Comparison of ENCODE assay signal across 1 cellular context in the genomic region with DNA sequence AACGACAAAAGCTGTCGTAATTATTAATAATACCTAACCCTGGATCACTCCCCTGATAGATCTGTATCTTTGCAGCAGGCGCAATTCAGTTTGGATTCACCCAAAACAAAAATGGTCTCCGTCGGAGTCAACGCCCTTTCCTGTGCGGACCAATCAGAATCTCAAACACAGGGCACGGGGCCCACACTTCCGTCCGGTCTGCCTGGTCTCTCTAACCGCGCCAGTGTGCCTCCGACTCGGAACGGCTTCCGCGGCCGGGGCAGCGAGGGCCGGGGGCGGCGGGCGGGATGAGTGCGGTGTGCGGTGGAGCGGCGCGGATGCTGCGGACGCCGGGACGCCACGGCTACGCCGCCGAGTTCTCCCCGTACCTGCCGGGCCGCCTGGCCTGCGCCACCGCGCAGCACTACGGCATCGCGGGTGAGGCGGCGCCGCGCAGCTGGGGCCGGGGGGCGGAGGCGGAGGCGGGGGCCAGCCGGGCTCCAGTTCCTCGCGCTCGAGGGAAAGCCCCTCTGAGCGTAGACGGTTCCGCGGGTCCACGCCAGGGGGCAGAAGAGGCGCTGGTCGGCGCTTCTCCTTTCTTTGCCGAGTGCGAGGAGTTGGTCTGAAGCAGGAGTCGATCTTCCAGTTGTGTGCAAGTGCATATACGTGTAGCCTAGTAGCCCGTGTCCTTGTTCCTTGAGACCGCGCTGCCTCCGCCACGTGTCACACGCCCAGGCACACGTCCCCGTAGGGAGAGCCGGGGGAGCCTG.
TF ChIP-seq lines count a peak whose summit lies in the region.

A gene with protein sequence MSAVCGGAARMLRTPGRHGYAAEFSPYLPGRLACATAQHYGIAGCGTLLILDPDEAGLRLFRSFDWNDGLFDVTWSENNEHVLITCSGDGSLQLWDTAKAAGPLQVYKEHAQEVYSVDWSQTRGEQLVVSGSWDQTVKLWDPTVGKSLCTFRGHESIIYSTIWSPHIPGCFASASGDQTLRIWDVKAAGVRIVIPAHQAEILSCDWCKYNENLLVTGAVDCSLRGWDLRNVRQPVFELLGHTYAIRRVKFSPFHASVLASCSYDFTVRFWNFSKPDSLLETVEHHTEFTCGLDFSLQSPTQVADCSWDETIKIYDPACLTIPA (plus strand): TSS at position 214 of the 749 bp plus-strand sequence. CDS start 74 bp downstream, at position 288.

TF ChIP-seq in HEK293, 187 proteins besides CTCF, POLR2A, EP300 and RAD21 (continues in another document):
- TF ChIP-seq ZNF341 (tag by site-specific recombination; IDR thresholded peaks at IDR 0.05; ENCODE audit: low read depth) = no peak; the same call in 1 of the 2 replicates
- TF ChIP-seq KLF16 (tag by site-specific recombination; IDR thresholded peaks at IDR 0.05) = 0 out of 2 replicates have a peak, but pooled peaks have one; percentile 47
- TF ChIP-seq ZNF169 (tag by site-specific recombination; IDR thresholded peaks at IDR 0.05) = no peak
- peak; percentile 55 for TF ChIP-seq SP3 (tag by site-specific recombination; IDR thresholded peaks at IDR 0.05)
- TF ChIP-seq ZNF324 (tag by site-specific recombination; IDR thresholded peaks at IDR 0.05) = no peak
- no peak for TF ChIP-seq ZBTB7A (tag by site-specific recombination; IDR thresholded peaks at IDR 0.05; ENCODE audit: low read depth)
- no peak for TF ChIP-seq ZNF248 (tag by site-specific recombination; IDR thresholded peaks at IDR 0.05)
- TF ChIP-seq ZNF140 (tag by site-specific recombination; IDR thresholded peaks at IDR 0.05) = 0 out of 2 replicates have a peak, but pooled peaks have one; percentile 22
- no peak for TF ChIP-seq ZNF292 (tag by site-specific recombination; IDR thresholded peaks at IDR 0.05; ENCODE audit: borderline replicate concordance, low read depth)
- TF ChIP-seq ZNF19 (tag by site-specific recombination; IDR thresholded peaks at IDR 0.05; ENCODE audit: low read depth) = no peak
- TF ChIP-seq, protein P1, sequence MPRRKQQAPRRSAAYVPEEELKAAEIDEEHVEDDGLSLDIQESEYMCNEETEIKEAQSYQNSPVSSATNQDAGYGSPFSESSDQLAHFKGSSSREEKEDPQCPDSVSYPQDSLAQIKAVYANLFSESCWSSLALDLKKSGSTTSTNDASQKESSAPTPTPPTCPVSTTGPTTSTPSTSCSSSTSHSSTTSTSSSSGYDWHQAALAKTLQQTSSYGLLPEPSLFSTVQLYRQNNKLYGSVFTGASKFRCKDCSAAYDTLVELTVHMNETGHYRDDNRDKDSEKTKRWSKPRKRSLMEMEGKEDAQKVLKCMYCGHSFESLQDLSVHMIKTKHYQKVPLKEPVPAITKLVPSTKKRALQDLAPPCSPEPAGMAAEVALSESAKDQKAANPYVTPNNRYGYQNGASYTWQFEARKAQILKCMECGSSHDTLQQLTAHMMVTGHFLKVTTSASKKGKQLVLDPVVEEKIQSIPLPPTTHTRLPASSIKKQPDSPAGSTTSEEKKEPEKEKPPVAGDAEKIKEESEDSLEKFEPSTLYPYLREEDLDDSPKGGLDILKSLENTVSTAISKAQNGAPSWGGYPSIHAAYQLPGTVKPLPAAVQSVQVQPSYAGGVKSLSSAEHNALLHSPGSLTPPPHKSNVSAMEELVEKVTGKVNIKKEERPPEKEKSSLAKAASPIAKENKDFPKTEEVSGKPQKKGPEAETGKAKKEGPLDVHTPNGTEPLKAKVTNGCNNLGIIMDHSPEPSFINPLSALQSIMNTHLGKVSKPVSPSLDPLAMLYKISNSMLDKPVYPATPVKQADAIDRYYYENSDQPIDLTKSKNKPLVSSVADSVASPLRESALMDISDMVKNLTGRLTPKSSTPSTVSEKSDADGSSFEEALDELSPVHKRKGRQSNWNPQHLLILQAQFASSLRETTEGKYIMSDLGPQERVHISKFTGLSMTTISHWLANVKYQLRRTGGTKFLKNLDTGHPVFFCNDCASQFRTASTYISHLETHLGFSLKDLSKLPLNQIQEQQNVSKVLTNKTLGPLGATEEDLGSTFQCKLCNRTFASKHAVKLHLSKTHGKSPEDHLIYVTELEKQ (tag by site-specific recombination; IDR thresholded peaks at IDR 0.05; ENCODE audit: borderline replicate concordance) = no peak
- TF ChIP-seq BCL11A (tag by site-specific recombination; IDR thresholded peaks at IDR 0.05; ENCODE audit: low read depth) = no peak
- no peak for TF ChIP-seq ZNF510 (tag by site-specific recombination; IDR thresholded peaks at IDR 0.05; ENCODE audit: insufficient replicate concordance)
- no peak for TF ChIP-seq ZXDB (tag by site-specific recombination; IDR thresholded peaks at IDR 0.05)
- peak; percentile 60 for TF ChIP-seq ZBTB17 (tag by site-specific recombination; IDR thresholded peaks at IDR 0.05)
- 0 out of 2 replicates have a peak, but pooled peaks have one; percentile 52 for TF ChIP-seq ZBTB48 (tag by site-specific recombination; IDR thresholded peaks at IDR 0.05)
- no peak for TF ChIP-seq ZBTB21 (tag by site-specific recombination; IDR thresholded peaks at IDR 0.05)
- TF ChIP-seq SP2 (tag by site-specific recombination; IDR thresholded peaks at IDR 0.05) = peak; percentile 81
- TF ChIP-seq ZNF2 (tag by site-specific recombination; IDR thresholded peaks at IDR 0.05) = no peak
- no peak for TF ChIP-seq FEZF1 (tag by site-specific recombination; IDR thresholded peaks at IDR 0.05)
- TF ChIP-seq SALL2 (tag by site-specific recombination; IDR thresholded peaks at IDR 0.05; ENCODE audit: borderline replicate concordance) = no peak
- TF ChIP-seq ZSCAN16 (tag by site-specific recombination; IDR thresholded peaks at IDR 0.05) = no peak
- TF ChIP-seq, protein P2, sequence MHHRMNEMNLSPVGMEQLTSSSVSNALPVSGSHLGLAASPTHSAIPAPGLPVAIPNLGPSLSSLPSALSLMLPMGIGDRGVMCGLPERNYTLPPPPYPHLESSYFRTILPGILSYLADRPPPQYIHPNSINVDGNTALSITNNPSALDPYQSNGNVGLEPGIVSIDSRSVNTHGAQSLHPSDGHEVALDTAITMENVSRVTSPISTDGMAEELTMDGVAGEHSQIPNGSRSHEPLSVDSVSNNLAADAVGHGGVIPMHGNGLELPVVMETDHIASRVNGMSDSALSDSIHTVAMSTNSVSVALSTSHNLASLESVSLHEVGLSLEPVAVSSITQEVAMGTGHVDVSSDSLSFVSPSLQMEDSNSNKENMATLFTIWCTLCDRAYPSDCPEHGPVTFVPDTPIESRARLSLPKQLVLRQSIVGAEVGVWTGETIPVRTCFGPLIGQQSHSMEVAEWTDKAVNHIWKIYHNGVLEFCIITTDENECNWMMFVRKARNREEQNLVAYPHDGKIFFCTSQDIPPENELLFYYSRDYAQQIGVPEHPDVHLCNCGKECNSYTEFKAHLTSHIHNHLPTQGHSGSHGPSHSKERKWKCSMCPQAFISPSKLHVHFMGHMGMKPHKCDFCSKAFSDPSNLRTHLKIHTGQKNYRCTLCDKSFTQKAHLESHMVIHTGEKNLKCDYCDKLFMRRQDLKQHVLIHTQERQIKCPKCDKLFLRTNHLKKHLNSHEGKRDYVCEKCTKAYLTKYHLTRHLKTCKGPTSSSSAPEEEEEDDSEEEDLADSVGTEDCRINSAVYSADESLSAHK (tag by site-specific recombination; IDR thresholded peaks at IDR 0.05) = no peak
- TF ChIP-seq, protein P3, sequence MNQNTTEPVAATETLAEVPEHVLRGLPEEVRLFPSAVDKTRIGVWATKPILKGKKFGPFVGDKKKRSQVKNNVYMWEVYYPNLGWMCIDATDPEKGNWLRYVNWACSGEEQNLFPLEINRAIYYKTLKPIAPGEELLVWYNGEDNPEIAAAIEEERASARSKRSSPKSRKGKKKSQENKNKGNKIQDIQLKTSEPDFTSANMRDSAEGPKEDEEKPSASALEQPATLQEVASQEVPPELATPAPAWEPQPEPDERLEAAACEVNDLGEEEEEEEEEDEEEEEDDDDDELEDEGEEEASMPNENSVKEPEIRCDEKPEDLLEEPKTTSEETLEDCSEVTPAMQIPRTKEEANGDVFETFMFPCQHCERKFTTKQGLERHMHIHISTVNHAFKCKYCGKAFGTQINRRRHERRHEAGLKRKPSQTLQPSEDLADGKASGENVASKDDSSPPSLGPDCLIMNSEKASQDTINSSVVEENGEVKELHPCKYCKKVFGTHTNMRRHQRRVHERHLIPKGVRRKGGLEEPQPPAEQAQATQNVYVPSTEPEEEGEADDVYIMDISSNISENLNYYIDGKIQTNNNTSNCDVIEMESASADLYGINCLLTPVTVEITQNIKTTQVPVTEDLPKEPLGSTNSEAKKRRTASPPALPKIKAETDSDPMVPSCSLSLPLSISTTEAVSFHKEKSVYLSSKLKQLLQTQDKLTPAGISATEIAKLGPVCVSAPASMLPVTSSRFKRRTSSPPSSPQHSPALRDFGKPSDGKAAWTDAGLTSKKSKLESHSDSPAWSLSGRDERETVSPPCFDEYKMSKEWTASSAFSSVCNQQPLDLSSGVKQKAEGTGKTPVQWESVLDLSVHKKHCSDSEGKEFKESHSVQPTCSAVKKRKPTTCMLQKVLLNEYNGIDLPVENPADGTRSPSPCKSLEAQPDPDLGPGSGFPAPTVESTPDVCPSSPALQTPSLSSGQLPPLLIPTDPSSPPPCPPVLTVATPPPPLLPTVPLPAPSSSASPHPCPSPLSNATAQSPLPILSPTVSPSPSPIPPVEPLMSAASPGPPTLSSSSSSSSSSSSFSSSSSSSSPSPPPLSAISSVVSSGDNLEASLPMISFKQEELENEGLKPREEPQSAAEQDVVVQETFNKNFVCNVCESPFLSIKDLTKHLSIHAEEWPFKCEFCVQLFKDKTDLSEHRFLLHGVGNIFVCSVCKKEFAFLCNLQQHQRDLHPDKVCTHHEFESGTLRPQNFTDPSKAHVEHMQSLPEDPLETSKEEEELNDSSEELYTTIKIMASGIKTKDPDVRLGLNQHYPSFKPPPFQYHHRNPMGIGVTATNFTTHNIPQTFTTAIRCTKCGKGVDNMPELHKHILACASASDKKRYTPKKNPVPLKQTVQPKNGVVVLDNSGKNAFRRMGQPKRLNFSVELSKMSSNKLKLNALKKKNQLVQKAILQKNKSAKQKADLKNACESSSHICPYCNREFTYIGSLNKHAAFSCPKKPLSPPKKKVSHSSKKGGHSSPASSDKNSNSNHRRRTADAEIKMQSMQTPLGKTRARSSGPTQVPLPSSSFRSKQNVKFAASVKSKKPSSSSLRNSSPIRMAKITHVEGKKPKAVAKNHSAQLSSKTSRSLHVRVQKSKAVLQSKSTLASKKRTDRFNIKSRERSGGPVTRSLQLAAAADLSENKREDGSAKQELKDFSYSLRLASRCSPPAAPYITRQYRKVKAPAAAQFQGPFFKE (tag by site-specific recombination; IDR thresholded peaks at IDR 0.05; ENCODE audit: borderline replicate concordance) = no peak
- TF ChIP-seq ZNF660 (tag by site-specific recombination; IDR thresholded peaks at IDR 0.05) = 0 out of 2 replicates have a peak, but pooled peaks have one; percentile 78
- no peak for TF ChIP-seq ZNF707 (tag by site-specific recombination; IDR thresholded peaks at IDR 0.05)
- TF ChIP-seq ZNF202 (tag by site-specific recombination; IDR thresholded peaks at IDR 0.05; ENCODE audit: borderline replicate concordance) = no peak
- peak; percentile 31; the same call in 1 of the 2 replicates for TF ChIP-seq IKZF3 (tag by site-specific recombination; IDR thresholded peaks at IDR 0.05)
- TF ChIP-seq ZBTB20 (tag by site-specific recombination; IDR thresholded peaks at IDR 0.05) = peak; percentile 97
- no peak for TF ChIP-seq ZBTB1 (tag by site-specific recombination; IDR thresholded peaks at IDR 0.05)
- no peak for TF ChIP-seq ZNF776 (tag by site-specific recombination; IDR thresholded peaks at IDR 0.05; ENCODE audit: borderline replicate concordance)
- no peak for TF ChIP-seq ZNF366 (tag by site-specific recombination; conservative IDR thresholded peaks at IDR 0.05)
- no peak for TF ChIP-seq ZIC2 (tag by site-specific recombination; IDR thresholded peaks at IDR 0.05)
- no peak for TF ChIP-seq ZNF670 (tag by site-specific recombination; IDR thresholded peaks at IDR 0.05; ENCODE audit: low read depth)
- no peak for TF ChIP-seq ZNF221 (tag by site-specific recombination; IDR thresholded peaks at IDR 0.05; ENCODE audit: borderline replicate concordance)
- no peak for TF ChIP-seq SETDB1 (IDR thresholded peaks at IDR 0.05; ENCODE audit: insufficient read length, low read length)
- TF ChIP-seq, protein P4, sequence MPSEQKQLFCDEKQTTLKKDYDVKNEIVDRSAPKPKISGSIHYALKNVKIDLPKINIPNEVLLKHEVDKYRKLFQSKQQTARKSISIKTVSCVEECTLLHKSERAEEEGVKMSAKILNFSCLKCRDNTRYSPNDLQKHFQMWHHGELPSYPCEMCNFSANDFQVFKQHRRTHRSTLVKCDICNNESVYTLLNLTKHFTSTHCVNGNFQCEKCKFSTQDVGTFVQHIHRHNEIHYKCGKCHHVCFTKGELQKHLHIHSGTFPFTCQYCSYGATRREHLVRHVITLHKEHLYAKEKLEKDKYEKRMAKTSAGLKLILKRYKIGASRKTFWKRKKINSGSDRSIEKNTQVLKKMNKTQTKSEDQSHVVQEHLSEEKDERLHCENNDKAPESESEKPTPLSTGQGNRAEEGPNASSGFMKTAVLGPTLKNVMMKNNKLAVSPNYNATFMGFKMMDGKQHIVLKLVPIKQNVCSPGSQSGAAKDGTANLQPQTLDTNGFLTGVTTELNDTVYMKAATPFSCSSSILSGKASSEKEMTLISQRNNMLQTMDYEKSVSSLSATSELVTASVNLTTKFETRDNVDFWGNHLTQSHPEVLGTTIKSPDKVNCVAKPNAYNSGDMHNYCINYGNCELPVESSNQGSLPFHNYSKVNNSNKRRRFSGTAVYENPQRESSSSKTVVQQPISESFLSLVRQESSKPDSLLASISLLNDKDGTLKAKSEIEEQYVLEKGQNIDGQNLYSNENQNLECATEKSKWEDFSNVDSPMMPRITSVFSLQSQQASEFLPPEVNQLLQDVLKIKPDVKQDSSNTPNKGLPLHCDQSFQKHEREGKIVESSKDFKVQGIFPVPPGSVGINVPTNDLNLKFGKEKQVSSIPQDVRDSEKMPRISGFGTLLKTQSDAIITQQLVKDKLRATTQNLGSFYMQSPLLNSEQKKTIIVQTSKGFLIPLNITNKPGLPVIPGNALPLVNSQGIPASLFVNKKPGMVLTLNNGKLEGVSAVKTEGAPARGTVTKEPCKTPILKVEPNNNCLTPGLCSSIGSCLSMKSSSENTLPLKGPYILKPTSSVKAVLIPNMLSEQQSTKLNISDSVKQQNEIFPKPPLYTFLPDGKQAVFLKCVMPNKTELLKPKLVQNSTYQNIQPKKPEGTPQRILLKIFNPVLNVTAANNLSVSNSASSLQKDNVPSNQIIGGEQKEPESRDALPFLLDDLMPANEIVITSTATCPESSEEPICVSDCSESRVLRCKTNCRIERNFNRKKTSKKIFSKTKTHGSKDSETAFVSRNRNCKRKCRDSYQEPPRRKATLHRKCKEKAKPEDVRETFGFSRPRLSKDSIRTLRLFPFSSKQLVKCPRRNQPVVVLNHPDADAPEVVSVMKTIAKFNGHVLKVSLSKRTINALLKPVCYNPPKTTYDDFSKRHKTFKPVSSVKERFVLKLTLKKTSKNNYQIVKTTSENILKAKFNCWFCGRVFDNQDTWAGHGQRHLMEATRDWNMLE (tag by site-specific recombination; conservative IDR thresholded peaks at IDR 0.05; ENCODE audit: low read depth) = peak; percentile 85
- TF ChIP-seq ZNF10 (tag by site-specific recombination; IDR thresholded peaks at IDR 0.05) = peak; percentile 29; the same call in 1 of the 2 replicates
- no peak; the same call in 1 of the 2 replicates for TF ChIP-seq ZNF600 (tag by site-specific recombination; IDR thresholded peaks at IDR 0.05)
- TF ChIP-seq ZNF37A (tag by site-specific recombination; IDR thresholded peaks at IDR 0.05) = 0 out of 2 replicates have a peak, but pooled peaks have one; percentile 21
